Comparison of ENCODE assay signal across 7 cellular contexts in genomic region chr1:19438552-19439196, GRCh38. TPM values are rescaled to one million over a fixed set of nuclear protein-coding genes. Genes with fewer than 3 reads are reported as not detected.
DNase-seq lines count a peak whose midpoint lies in the region; ATAC-seq, FAIRE-seq and TF ChIP-seq lines count a peak whose summit lies in the region.

No MANE protein-coding gene starts in this region.

- no peak for TF ChIP-seq CTCF in brain microvascular endothelial cell (IDR thresholded peaks at IDR 0.05; ENCODE audit: low read depth, low read length, missing control alignments)
- TF ChIP-seq CTCF in lung (IDR thresholded peaks at IDR 0.05; ENCODE audit: control extremely low read depth, extremely low read depth) = no peak

- H3K36me3 ChIP-seq in SK-N-MC (ENCODE audit: insufficient read depth, low read length) (no peaks in the 10 kb centered on the region), brain microvascular endothelial cell (replicated peaks) (no peaks in the 10 kb centered on the region), lung (ENCODE audit: control insufficient read depth in 2 of 2, insufficient read depth in 2 of 2, low read length in 2 of 2) (peaks cover 0 to 4% of the 10 kb centered on the region in 2 donors)

- no peak for ATAC-seq in lung (ENCODE audit: insufficient read depth, low FRiP score)

- H3K27ac ChIP-seq in SK-N-MC = peak overlapping the region; percentile 30; the same call in 1 of the 2 replicates
- peak overlapping the region; percentile 89 for H3K27ac ChIP-seq in brain microvascular endothelial cell
- H3K27ac ChIP-seq in lung (ENCODE audit: low read depth in 1 of 2, low read length in 1 of 2) = peak overlapping the region; percentile 21 to 87
- H3K27ac ChIP-seq in substantia nigra (ENCODE audit: low read depth, low read length, poor library complexity, severe bottlenecking) = peak overlapping the region; percentile 74

- DNase-seq in SK-N-MC (ENCODE audit: low read depth, low spot score) = no peak
- DNase-seq in brain microvascular endothelial cell = no peak
- DNase-seq in lung (ENCODE audit: low spot score) = no peak
- no peak for DNase-seq in substantia nigra (lab: John Stamatoyannopoulos, UW)
- no peak for DNase-seq in NCI-H510A (lab: John Stamatoyannopoulos, UW)
- no peak for DNase-seq in GM12891 (ENCODE audit: insufficient read length, low spot score)
- DNase-seq in NCI-H128 (lab: John Stamatoyannopoulos, UW; ENCODE audit: unreplicated experiment) = no peak

- H3K4me1 ChIP-seq in lung (ENCODE audit: control insufficient read depth in 2 of 2, insufficient read depth in 2 of 2, low read length in 2 of 2) = peaks cover 37 to 50% of the 10 kb centered on the region in 2 donors

- WGBS in lung, 2 donors = 78 to 80% methylated on average over 18 of the region's 18 CpGs

- in situ Hi-C loops in brain microvascular endothelial cell (cut with HindIII; ENCODE audit: low pct_ligation_motif_present, low sequenced_read_pairs) = no loop called here

- H3K9me3 ChIP-seq in SK-N-MC (ENCODE audit: low read depth, low read length) (no peaks in the 10 kb centered on the region), lung (ENCODE audit: control insufficient read depth in 2 of 2, insufficient read depth in 1 of 2, low read length in 1 of 2) (no peaks in the 10 kb centered on the region)

- H3K9ac ChIP-seq in SK-N-MC (ENCODE audit: insufficient read length) = no peak overlapping the region

- no peak for TF ChIP-seq POLR2A in GM12891 (IDR thresholded peaks at IDR 0.05; ENCODE audit: low read depth, low read length)

- FAIRE-seq in GM12891 (lab: Jason Lieb, UNC) = no peak

- H3K4me3 ChIP-seq in SK-N-MC = no peak overlapping the region
- H3K4me3 ChIP-seq in brain microvascular endothelial cell (ENCODE audit: low read depth, low read length) = no peak overlapping the region
- H3K4me3 ChIP-seq in lung = no peak overlapping the region

- H3K27me3 ChIP-seq in brain microvascular endothelial cell (replicated peaks) (no peaks in the 10 kb centered on the region), lung (ENCODE audit: control insufficient read depth, insufficient read depth) (no peaks in the 10 kb centered on the region)

TF ChIP-seq in GM12891, 5 proteins besides CTCF, POLR2A, EP300 and RAD21:
- TF ChIP-seq POLR2AphosphoS5 (IDR thresholded peaks at IDR 0.05; ENCODE audit: low read depth, low read length) (no peak), TAF1 (IDR thresholded peaks at IDR 0.05; ENCODE audit: low read depth, low read length) (no peak), PAX5 (IDR thresholded peaks at IDR 0.05; ENCODE audit: insufficient read depth, low read length, severe bottlenecking) (no peak), POU2F2 (IDR thresholded peaks at IDR 0.05; ENCODE audit: low read depth, low read length) (no peak), SPI1 (IDR thresholded peaks at IDR 0.05; ENCODE audit: low read depth, low read length) (no peak)

RNA-seq across cellular contexts. Expression of gene CAPZB, which starts 46.7 kb away (rescaled TPM):
- 100 to 1,000 TPM in 1 of 2 donors, 10 to 100 TPM in 1; 94.7 to 283 TPM for total RNA-seq in lung
- 100 to 1,000 TPM; 274 to 339 TPM for polyA plus RNA-seq in lung
- polyA plus RNA-seq in GM12891 (2012; ENCODE audit: low read depth, missing spikeins) = 305 TPM

Comparison
In these comparisons a context has a peak if more than half of its experiments do, and no peak if none do; other contexts are left out.
1. H3K27ac ChIP-seq: peak in every context shown above with its lines; median percentile 89 in brain microvascular endothelial cell; 74 in substantia nigra; 54 in lung; 30 in SK-N-MC.